ENCODE assay signal across 8 cellular contexts in the genomic region with DNA sequence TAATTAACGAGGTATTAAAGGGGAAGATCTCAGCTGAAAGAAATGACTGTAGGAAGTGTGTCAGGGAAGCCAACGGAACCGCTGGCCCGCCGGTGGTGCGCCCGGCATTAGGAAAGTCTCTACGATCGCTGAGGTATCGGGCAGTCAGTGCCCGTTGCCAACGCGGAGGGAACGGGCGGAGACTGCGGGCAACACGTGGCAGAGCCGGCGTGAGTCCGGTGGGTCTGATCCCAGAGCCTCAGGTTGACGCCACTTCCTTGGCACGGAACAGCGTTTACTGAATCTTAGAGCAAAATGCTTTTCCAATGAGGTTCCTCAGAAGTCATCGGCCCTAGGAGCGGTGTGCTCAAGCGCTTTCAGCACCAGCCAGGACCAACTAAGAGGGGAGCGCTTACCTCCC.
DNase-seq lines count a peak whose midpoint lies in the region; ATAC-seq and TF ChIP-seq lines count a peak whose summit lies in the region.
"Not testable (repeated sequence)": the region's sequence is repeated elsewhere in the genome, so short reads cannot be mapped to it uniquely, and the experiment has no call there.

No MANE protein-coding gene starts in this region.

- H4K20me1 ChIP-seq in GM23338 (replicated peaks; ENCODE audit: insufficient read depth): not testable (repeated sequence)

- peak overlapping the region; percentile 88 for H3K4me2 ChIP-seq in GM23338
- H3K4me2 ChIP-seq in skeletal muscle satellite cell (ENCODE audit: low read length): peak overlapping the region; percentile 91

- H3K36me3 ChIP-seq in ACC112 (ENCODE audit: insufficient read depth, low read length); GM23338 (ENCODE audit: insufficient read depth); heart right ventricle; mesodermal cell (ENCODE audit: control insufficient read depth, insufficient read depth, low read length); skeletal muscle satellite cell (ENCODE audit: insufficient read depth, low read length): not testable (repeated sequence)

- not testable (repeated sequence) for H3K9me2 ChIP-seq in GM23338 (ENCODE audit: insufficient read depth)

- not testable (repeated sequence) for H3K9me3 Mint-ChIP-seq in GM23338; activated CD4-positive, alpha-beta memory T cell treated with anti-CD3 and anti-CD28 coated beads for 36 hours

- H3K4me1 Mint-ChIP-seq in GM23338: not testable (repeated sequence)
- peaks cover 14% of the 10 kb centered on the region for H3K4me1 Mint-ChIP-seq in activated CD4-positive, alpha-beta memory T cell treated with anti-CD3 and anti-CD28 coated beads for 36 hours (ENCODE audit: low read depth)

- peaks cover 36% of the 10 kb centered on the region for H3K27me3 Mint-ChIP-seq in GM23338 (ENCODE audit: insufficient read depth, low read depth, poor library complexity)
- H3K27me3 Mint-ChIP-seq in activated CD4-positive, alpha-beta memory T cell treated with anti-CD3 and anti-CD28 coated beads for 36 hours: peaks cover 23% of the 10 kb centered on the region

- ATAC-seq in GM23338 (peak; percentile 66), heart right ventricle (peak; percentile 49 to 79 (median 70))

- not testable (repeated sequence) for H3K27ac ChIP-seq in ACC112 (ENCODE audit: low read depth, low read length); GM23338 (ENCODE audit: low read depth); mesodermal cell (ENCODE audit: low read depth, low read length, severe bottlenecking)
- H3K27ac ChIP-seq in heart right ventricle: peak overlapping the region in 9 of 10 donors; percentile 53 to 90 (median 84)

- H3K4me1 ChIP-seq in ACC112 (ENCODE audit: control insufficient read depth, insufficient read depth, low read length, unreplicated experiment); GM23338 (ENCODE audit: insufficient read depth); mesodermal cell (ENCODE audit: control insufficient read depth, insufficient read depth, low read length, poor library complexity, severe bottlenecking); skeletal muscle satellite cell (ENCODE audit: control insufficient read depth, insufficient read depth, low read length): not testable (repeated sequence)
- peaks cover 0 to 16% (median 0%) of the 10 kb centered on the region in 9 donors for H3K4me1 ChIP-seq in heart right ventricle

- peak overlapping the region; percentile 70 for H3K4me3 Mint-ChIP-seq in GM23338
- peak overlapping the region; percentile 69 for H3K4me3 Mint-ChIP-seq in activated CD4-positive, alpha-beta memory T cell treated with anti-CD3 and anti-CD28 coated beads for 36 hours

- peak overlapping the region; percentile 75 for H2AFZ ChIP-seq in ACC112 (ENCODE audit: low read length, unreplicated experiment)
- H2AFZ ChIP-seq in GM23338: peak overlapping the region; percentile 93

- WGBS in heart right ventricle, 2 donors: 1% methylated on average over 27 of the region's 27 CpGs
- 1 to 4% methylated on average over 16 to 26 of the region's 27 CpGs for WGBS in mesodermal cell (ENCODE audit: insufficient coverage in 2 of 2), 2 experiments

- H3K36me3 Mint-ChIP-seq in GM23338 (ENCODE audit: low read depth); activated CD4-positive, alpha-beta memory T cell treated with anti-CD3 and anti-CD28 coated beads for 36 hours: not testable (repeated sequence)

- intact Hi-C loops in activated CD4-positive, alpha-beta memory T cell treated with anti-CD3 and anti-CD28 coated beads for 36 hours (cut with micrococcal nuclease): loop anchor here (5.0 to 10.0 kb wide), 2 partner anchors 68 to 336 kb away; a partner anchor contains a TSS
- intact Hi-C loops in heart right ventricle (cut with DNase I): loop anchor here in 6 of 10 donors (5.0 to 10.0 kb wide), 3 partner anchors 336 to 348 kb away; no protein-coding TSS in a partner anchor

- H3K4me3 ChIP-seq in ACC112 (ENCODE audit: low read depth, low read length) (peak overlapping the region; percentile 76), GM23338 (peak overlapping the region; percentile 64), heart right ventricle (peak overlapping the region; percentile 38 to 61 (median 52)), mesodermal cell (ENCODE audit: extremely low read depth, insufficient read depth, low read length, poor library complexity, severe bottlenecking) (peak overlapping the region; percentile 53), skeletal muscle satellite cell (ENCODE audit: low read length) (peak overlapping the region; percentile 71)

- CTCF ChIA-PET in activated CD4-positive, alpha-beta memory T cell treated with anti-CD3 and anti-CD28 coated beads for 36 hours (lab: Charles Lee): not testable (repeated sequence)

- TF ChIP-seq CTCF in GM23338 (conservative IDR thresholded peaks at IDR 0.05; ENCODE audit: low read depth in 2 of 2); heart right ventricle (IDR thresholded peaks at IDR 0.05): not testable (repeated sequence)

- not testable (repeated sequence) for H3F3A ChIP-seq in GM23338 (replicated peaks; ENCODE audit: low read depth)

- POLR2A ChIA-PET in activated CD4-positive, alpha-beta memory T cell treated with anti-CD3 and anti-CD28 coated beads for 36 hours (lab: Charles Lee): not testable (repeated sequence)

- peak; percentile 62 for DNase-seq in GM23338 (ENCODE audit: low spot score)
- peak; percentile 1 for DNase-seq in NCI-H510A (lab: John Stamatoyannopoulos, UW)
- DNase-seq in activated CD4-positive, alpha-beta memory T cell treated with anti-CD3 and anti-CD28 coated beads for 36 hours: peak; percentile 9
- peak; percentile 67 for DNase-seq in cerebellar cortex (ENCODE audit: low spot score)
- DNase-seq in heart right ventricle: peak; percentile 33 to 63

- H3K9me3 ChIP-seq in heart right ventricle; mesodermal cell (ENCODE audit: control insufficient read depth, low read length); skeletal muscle satellite cell (replicated peaks; ENCODE audit: low read length): not testable (repeated sequence)

- H3K9ac ChIP-seq in skeletal muscle satellite cell (ENCODE audit: low read depth, low read length): not testable (repeated sequence)

- H3K27me3 ChIP-seq in ACC112 (ENCODE audit: insufficient read depth, low read length): peaks cover 20% of the 10 kb centered on the region
- H3K27me3 ChIP-seq in GM23338 (ENCODE audit: insufficient read depth): peaks cover 55% of the 10 kb centered on the region
- H3K27me3 ChIP-seq in heart right ventricle: peaks cover 0 to 25% (median 10%) of the 10 kb centered on the region in 7 donors
- peaks cover 15% of the 10 kb centered on the region for H3K27me3 ChIP-seq in skeletal muscle satellite cell (ENCODE audit: control insufficient read depth, insufficient read depth, low read length)

- H3K79me2 ChIP-seq in ACC112 (ENCODE audit: control insufficient read depth, insufficient read depth, low read length, unreplicated experiment); GM23338 (replicated peaks; ENCODE audit: insufficient read depth): not testable (repeated sequence)

- H3K27ac Mint-ChIP-seq in GM23338; activated CD4-positive, alpha-beta memory T cell treated with anti-CD3 and anti-CD28 coated beads for 36 hours: not testable (repeated sequence)

TF ChIP-seq in GM23338, 12 proteins besides CTCF, POLR2A, EP300 and RAD21:
- TF ChIP-seq EZH2 (IDR thresholded peaks at IDR 0.05; ENCODE audit: low read depth, unreplicated experiment): peak; percentile 90

Comparison
In these comparisons a context has a peak if more than half of its experiments do, and no peak if none do; other contexts are left out.
1. DNase-seq: peak in every context shown above with its lines; median percentile 67 in cerebellar cortex; 62 in GM23338; 48 in heart right ventricle; 9 in activated CD4-positive, alpha-beta memory T cell treated with anti-CD3 and anti-CD28 coated beads for 36 hours; 1 in NCI-H510A.